Comparison of ENCODE assay signal across 10 cellular contexts in genomic region chr1:31195267-31195666, GRCh38. TPM values are rescaled to one million over a fixed set of nuclear protein-coding genes. Genes with fewer than 3 reads are reported as not detected.
"Had no signal": no experiment of that assay in that cellular context is flagged by ENCODE, and none has a peak within 500 bp of the region (broad histone marks: within the 10 kb centered on the region; RNA-seq: fewer than 3 reads in every experiment).

No MANE protein-coding gene starts in this region.

RNA-seq across cellular contexts. Expression of gene NKAIN1, which starts 44.4 kb away (rescaled TPM):
- total RNA-seq: activated CD4-positive, alpha-beta memory T cell treated with anti-CD3 and anti-CD28 coated beads for 36 hours; activated CD4-positive, alpha-beta T cell treated with anti-CD3 and anti-CD28 coated beads for 36 hours; activated CD4-positive, alpha-beta T cell treated with anti-CD3 and anti-CD28 coated beads, Interleukin-2, amount 10 ng/mL, durations not matched to agents 24 days and 14 days; activated CD8-positive, alpha-beta memory T cell treated with anti-CD3 and anti-CD28 coated beads for 36 hours; activated naive CD4-positive, alpha-beta T cell treated with anti-CD3 and anti-CD28 coated beads for 36 hours; activated naive CD8-positive, alpha-beta T cell treated with anti-CD3 and anti-CD28 coated beads for 36 hours; activated T-helper 1 cell treated with anti-CD3 and anti-CD28 coated beads, Interleukin-12 subunit alpha, Interleukin-12 subunit beta, Interleukin-2, Interleukin-4 antibody, amounts not matched to agents 30 ng/mL and 10 ng/mL and 1 ng/mL, durations not matched to agents 14 hours and 24 hours and 36 hours; activated T-helper 2 cell treated with anti-CD3 and anti-CD28 coated beads, Interferon-gamma antibody, Interleukin-2, Interleukin-4, amounts not matched to agents 10 μg/mL and 5 μg/mL and 100 μg/mL, durations not matched to agents 14 hours and 24 hours and 36 hours; body of pancreas; T-helper 1 cell treated with Interleukin-12 subunit alpha and Interleukin-12 subunit beta and Interleukin-4 antibody, amounts not matched to agents 30 ng/mL and 1 ng/mL, for 36 hours had no signal
